In genomic region chr4:77052352-77052751, GRCh38 we compare ENCODE assay signal across 8 cellular contexts. TPM values are rescaled to one million over a fixed set of nuclear protein-coding genes. Genes with fewer than 3 reads are reported as not detected.
A peak's percentile ranks its signal among the peaks of the same experiment; 100 is the strongest.
DNase-seq lines count a peak whose midpoint lies in the region; ATAC-seq, FAIRE-seq and TF ChIP-seq lines count a peak whose summit lies in the region.

No MANE protein-coding gene starts in this region.

- H3K27me3 ChIP-seq in HepG2 (ENCODE audit: control insufficient read depth in 1 of 2, insufficient read depth in 2 of 2, low read length in 2 of 2): no peaks in the 10 kb centered on the region

- H3K9me3 ChIP-seq in HepG2 (ENCODE audit: low read length): no peaks in the 10 kb centered on the region

- ATAC-seq in HG02885 (IDR thresholded peaks at IDR 0.05; ENCODE audit: poor library complexity, unreplicated experiment) (peak; percentile 47), HepG2 (peak; percentile 85)
- peak; percentile 56 for ATAC-seq in stimulated activated effector memory CD8-positive, alpha-beta T cell treated with anti-CD3 and anti-CD28 coated beads, Interleukin-12 subunit alpha, Interleukin-12 subunit beta, amount 100 ng/mL, for 72 hours

- H3K4me1 Mint-ChIP-seq in stimulated activated effector memory CD8-positive, alpha-beta T cell treated with anti-CD3 and anti-CD28 coated beads, Interleukin-12 subunit alpha, Interleukin-12 subunit beta, amount 100 ng/mL, for 72 hours: peaks cover 10% of the 10 kb centered on the region

- no peak for TF ChIP-seq POLR2A in HepG2 (IDR thresholded peaks at IDR 0.05; ENCODE audit: insufficient read depth in 1 of 2, low read depth in 2 of 2, low read length in 2 of 2)

- no peak overlapping the region for H2AFZ ChIP-seq in HepG2 (ENCODE audit: low read length)

- peaks cover 100% of the 10 kb centered on the region for H3K36me3 Mint-ChIP-seq in stimulated activated effector memory CD8-positive, alpha-beta T cell treated with anti-CD3 and anti-CD28 coated beads, Interleukin-12 subunit alpha, Interleukin-12 subunit beta, amount 100 ng/mL, for 72 hours

- H3K79me2 ChIP-seq in HepG2 (ENCODE audit: insufficient read depth, low read length): no peaks in the 10 kb centered on the region

- 94% methylated on average over 3 of the region's 3 CpGs for WGBS in HepG2 (ENCODE audit: low lambda C conversion rate)

- no peaks in the 10 kb centered on the region for H3K9me3 Mint-ChIP-seq in stimulated activated effector memory CD8-positive, alpha-beta T cell treated with anti-CD3 and anti-CD28 coated beads, Interleukin-12 subunit alpha, Interleukin-12 subunit beta, amount 100 ng/mL, for 72 hours

- no peak overlapping the region for H3K27ac ChIP-seq in HepG2 (ENCODE audit: extremely low read length, insufficient read depth, low read length)

- H3K36me3 ChIP-seq in HepG2 (replicated peaks in 1 of 2; ENCODE audit: control insufficient read depth in 1 of 2, insufficient read depth in 2 of 2, low read length in 2 of 2): peaks cover 11 to 77% of the 10 kb centered on the region in 2 experiments

- POLR2A ChIA-PET in HepG2 (lab: Yijun Ruan, JAX): no interaction called here

- peak overlapping the region; percentile 29 for H3K27ac Mint-ChIP-seq in stimulated activated effector memory CD8-positive, alpha-beta T cell treated with anti-CD3 and anti-CD28 coated beads, Interleukin-12 subunit alpha, Interleukin-12 subunit beta, amount 100 ng/mL, for 72 hours

- DNase-seq in CMK (ENCODE audit: low read depth) (peak; percentile 52), T-helper 22 cell (ENCODE audit: low read depth) (peak; percentile 18), astrocyte of the cerebellum (ENCODE audit: low read depth) (no peak), HepG2 (ENCODE audit: low spot score) (peak; percentile 35), foreskin melanocyte (no peak), C1 segment of cervical spinal cord (lab: John Stamatoyannopoulos, UW) (no peak)
- peak in 1 of 2 donors; percentile 65 for DNase-seq in stimulated activated effector memory CD8-positive, alpha-beta T cell treated with anti-CD3 and anti-CD28 coated beads, Interleukin-12 subunit alpha, Interleukin-12 subunit beta, amount 100 ng/mL, for 72 hours (ENCODE audit: low spot score in 2 of 2)

- H3K4me3 ChIP-seq in astrocyte of the cerebellum (ENCODE audit: low read depth, low read length): no peak overlapping the region
- H3K4me3 ChIP-seq in HepG2 (replicated peaks in 1 of 3; ENCODE audit: insufficient read depth in 1 of 3, low read depth in 2 of 3, low read length in 3 of 3): no peak overlapping the region

- no peak overlapping the region for H3K9ac ChIP-seq in HepG2 (ENCODE audit: insufficient read depth, low read depth, low read length)

- TF ChIP-seq EP300 in HepG2 (IDR thresholded peaks at IDR 0.05; ENCODE audit: low read depth in 2 of 2, low read length in 2 of 2) (no peak), HepG2 (CRISPR knock-in tag; IDR thresholded peaks at IDR 0.05; ENCODE audit: borderline replicate concordance) (no peak)

- H3K4me3 Mint-ChIP-seq in stimulated activated effector memory CD8-positive, alpha-beta T cell treated with anti-CD3 and anti-CD28 coated beads, Interleukin-12 subunit alpha, Interleukin-12 subunit beta, amount 100 ng/mL, for 72 hours: no peak overlapping the region

- intact Hi-C loops in HepG2 (cut with micrococcal nuclease; ENCODE audit: unreplicated experiment): loop anchor here (1.0 kb wide), 1 partner anchor 151 kb away; no protein-coding TSS in a partner anchor

- CTCF ChIA-PET in HepG2 (lab: Yijun Ruan, JAX; ENCODE audit: low intra/inter-chr PET ratio, low total read pairs): interaction anchor here (2.1 kb wide), 1 partner anchor 151 kb away, joined by 7 read pairs; no protein-coding TSS in a partner anchor

- no peaks in the 10 kb centered on the region for H4K20me1 ChIP-seq in HepG2 (ENCODE audit: insufficient read depth, low read length)

- in situ Hi-C loops in astrocyte of the cerebellum (cut with HindIII; ENCODE audit: low sequenced_read_pairs): no loop called here
- in situ Hi-C loops in HepG2 (cut with HindIII; ENCODE audit: extremely low pct_ligation_motif_present, low pct_unique_long_range_greater_than_20kb): no loop called here

- peak; percentile 79 for FAIRE-seq in HepG2 (lab: Jason Lieb, UNC)

- H3K4me2 ChIP-seq in HepG2 (ENCODE audit: low read depth, low read length): no peak overlapping the region

- no TSS peak for BruUV-seq in HepG2 (replicated peaks; lab: Mats Ljungman, UMichigan)

- TF ChIP-seq CTCF in astrocyte of the cerebellum (IDR thresholded peaks at IDR 0.05; ENCODE audit: low read depth, low read length, missing control alignments) (peak; percentile 46), HepG2 (CRISPR knock-in tag; IDR thresholded peaks at IDR 0.05) (peak; percentile 67)

- no peaks in the 10 kb centered on the region for H3K4me1 ChIP-seq in HepG2 (ENCODE audit: insufficient read depth, low read length)

- TF ChIP-seq RAD21 in HepG2 (CRISPR knock-in tag; IDR thresholded peaks at IDR 0.05): no peak

TF ChIP-seq in HepG2, 621 proteins besides CTCF, POLR2A, EP300 and RAD21:
- TF ChIP-seq STAG1 (CRISPR knock-in tag; IDR thresholded peaks at IDR 0.05): peak; percentile 53
- no peak for TF ChIP-seq ZNF589 (CRISPR knock-in tag; conservative IDR thresholded peaks at IDR 0.05)
- peak; percentile 78; the same call in 1 of the 2 replicates for TF ChIP-seq ZNF740 (CRISPR knock-in tag; IDR thresholded peaks at IDR 0.05)
- TF ChIP-seq SMC3 (IDR thresholded peaks at IDR 0.05; ENCODE audit: low read length): peak; percentile 54
TF ChIP-seq in HepG2: peak in this region for 3.

RNA-seq across cellular contexts. Expression of gene CCNI, which starts 23.4 kb away (rescaled TPM):
- total RNA-seq in HepG2 (2016; rRNA removed; fragmentation: Illumina TruSeq; extraction: Trizol): 43.5 and 73.5 TPM in 2 replicates
- 50.2 and 52.8 TPM in 2 replicates for total RNA-seq in HepG2 (2016; cell fraction: cytosol; rRNA removed; fragmentation: Illumina TruSeq; extraction: Trizol; ENCODE audit: low read depth)
- 41.4 and 68.2 TPM in 2 replicates for total RNA-seq in HepG2 (2016; cell fraction: insoluble cytoplasmic fraction; rRNA removed; fragmentation: Illumina TruSeq; extraction: Trizol)
- total RNA-seq in HepG2 (2016; cell fraction: membrane; rRNA removed; fragmentation: Illumina TruSeq; extraction: Trizol): 161 and 167 TPM in 2 replicates
- 39.6 and 40.4 TPM in 2 replicates for total RNA-seq in HepG2 (2016; cell fraction: nucleus; rRNA removed; fragmentation: Illumina TruSeq; extraction: Trizol)
- 98.7 and 122 TPM in 2 replicates for polyA plus RNA-seq in HepG2 (2011; rRNA removed)
- 75.3 and 115 TPM in 2 replicates for polyA plus RNA-seq in HepG2 (2011; cell fraction: cytosol; rRNA removed)
- 18.1 and 30.8 TPM in 2 replicates for polyA plus RNA-seq in HepG2 (2011; cell fraction: nucleus; rRNA removed)
- 150 and 164 TPM in 2 replicates for polyA plus RNA-seq in HepG2 (2012)
- polyA plus RNA-seq in HepG2 (2016; cell fraction: cytosol; fragmentation: Illumina TruSeq; extraction: Trizol; ENCODE audit: low read depth): 114 and 139 TPM in 2 replicates
- polyA plus RNA-seq in HepG2 (2016; cell fraction: insoluble cytoplasmic fraction; fragmentation: Illumina TruSeq; extraction: Trizol; ENCODE audit: low read depth): 121 and 136 TPM in 2 replicates
- polyA plus RNA-seq in HepG2 (2016; cell fraction: membrane; fragmentation: Illumina TruSeq; extraction: Trizol; ENCODE audit: low read depth): 246 TPM in 2 replicates
- 57.5 and 63.5 TPM in 2 replicates for polyA plus RNA-seq in HepG2 (2016; cell fraction: nucleus; fragmentation: Illumina TruSeq; extraction: Trizol; ENCODE audit: insufficient read depth, low read depth)
- polyA minus RNA-seq in HepG2 (2011; rRNA and poly(A)+ RNA removed; ENCODE audit: low replicate concordance): 248 and 399 TPM in 2 replicates
- polyA minus RNA-seq in HepG2 (2011; cell fraction: cytosol; rRNA and poly(A)+ RNA removed): 137 and 168 TPM in 2 replicates
- polyA minus RNA-seq in HepG2 (2011; cell fraction: nucleus; rRNA and poly(A)+ RNA removed): 63.2 and 103 TPM in 2 replicates

Comparison
In these comparisons a context has a peak if more than half of its experiments do, and no peak if none do; other contexts are left out.
1. DNase-seq: peak in CMK (single experiment), T-helper 22 cell (single experiment) and HepG2 (single experiment); none in astrocyte of the cerebellum (single experiment), foreskin melanocyte (single experiment) and C1 segment of cervical spinal cord (0 of 14).
2. Peak in every context shown above with its lines, with median percentiles within 50 percentile points of each other: ATAC-seq.